In genomic region chr11:111298466-111299110, GRCh38 we compare ENCODE assay signal across 8 cellular contexts. TPM values are rescaled to one million over a fixed set of nuclear protein-coding genes. Genes with fewer than 3 reads are reported as not detected.
DNase-seq lines count a peak whose midpoint lies in the region; ATAC-seq and TF ChIP-seq lines count a peak whose summit lies in the region.

Gene POU2AF3, plus strand, starts transcription at chr11:111298546. Its CDS starts 36 bp downstream, at chr11:111298582.

- H3K4me1 Mint-ChIP-seq in brain (peaks cover 42% of the 10 kb centered on the region), memory B cell (peaks cover 18% of the 10 kb centered on the region)

- H3K36me3 Mint-ChIP-seq in brain (no peaks in the 10 kb centered on the region), memory B cell (no peaks in the 10 kb centered on the region)

- TF ChIP-seq CTCF in brain (conservative IDR thresholded peaks at IDR 0.05), result no peak

- H3K4me3 Mint-ChIP-seq in brain (peak within 1 kb of the TSS; percentile 69 to 80 (median 77)), memory B cell (peak within 1 kb of the TSS; percentile 78)

- peak; percentile 41 for DNase-seq in AG20443 (ENCODE audit: low spot score)
- no peak for DNase-seq in memory B cell (ENCODE audit: low spot score in 2 of 2)
- DNase-seq in ureter (ENCODE audit: low spot score), result no peak

- H3K9me3 Mint-ChIP-seq in brain (no peaks in the 10 kb centered on the region), memory B cell (no peaks in the 10 kb centered on the region)

- peak; percentile 29 for ATAC-seq in HG02759 (IDR thresholded peaks at IDR 0.05; ENCODE audit: unreplicated experiment)
- ATAC-seq in memory B cell (ENCODE audit: low read depth), result peak; percentile 42
- no peak for ATAC-seq in HG02840 (IDR thresholded peaks at IDR 0.05; ENCODE audit: low FRiP score, unreplicated experiment)
- no peak for ATAC-seq in HG03521 (IDR thresholded peaks at IDR 0.05; ENCODE audit: unreplicated experiment)
- no peak for ATAC-seq in GM21515 (IDR thresholded peaks at IDR 0.05; ENCODE audit: unreplicated experiment)

- H3K27ac Mint-ChIP-seq in brain, result no peak within 1 kb of the TSS
- H3K27ac Mint-ChIP-seq in memory B cell, result no peak within 1 kb of the TSS

- H3K27me3 Mint-ChIP-seq in brain (peaks cover 35% of the 10 kb centered on the region), memory B cell (no peaks in the 10 kb centered on the region)

RNA-seq across cellular contexts. Expression of gene POU2AF3, which starts in this region (rescaled TPM):
- polyA plus RNA-seq in brain (ENCODE audit: insufficient read depth, low read depth, low replicate concordance), result 2.8 TPM
- total RNA-seq in ureter, result 15.9 TPM

Comparison
In these comparisons a context has a peak if more than half of its experiments do, and no peak if none do; other contexts are left out.
1. ATAC-seq: peak in HG02759 (single experiment) and memory B cell (single experiment); none in HG02840 (single experiment), HG03521 (single experiment) and GM21515 (single experiment).